Comparison of ENCODE assay signal across 11 cellular contexts in genomic region chr4:139919513-139919912, GRCh38.
DNase-seq lines count a peak whose midpoint lies in the region; ATAC-seq and TF ChIP-seq lines count a peak whose summit lies in the region.
"Had no signal": no experiment of that assay in that cellular context is flagged by ENCODE, and none has a peak within 500 bp of the region (broad histone marks: within the 10 kb centered on the region; RNA-seq: fewer than 3 reads in every experiment).

No MANE protein-coding gene starts in this region.

- ATAC-seq in aorta (ENCODE audit: low FRiP score) = peak; percentile 61
- ATAC-seq: stimulated activated naive B cell treated with anti-CD40 and anti-IgM and Interleukin-4, amounts not matched to agents 10 μg/mL and 1 μg/mL and 100 μg/mL, for 72 hours had no signal

- H3K9me3 ChIP-seq in neural progenitor cell (ENCODE audit: low read depth) (no peaks in the 10 kb centered on the region), aorta (ENCODE audit: control insufficient read depth, low read length) (no peaks in the 10 kb centered on the region)

- H3K4me3 ChIP-seq in neural progenitor cell = no peak overlapping the region
- no peak overlapping the region for H3K4me3 ChIP-seq in aorta (ENCODE audit: low read length in 2 of 2)

- no peaks in the 10 kb centered on the region for H3K36me3 Mint-ChIP-seq in neural progenitor cell
- H3K36me3 Mint-ChIP-seq: stimulated activated naive B cell treated with anti-CD40 and anti-IgM and Interleukin-4, amounts not matched to agents 10 μg/mL and 1 μg/mL and 100 μg/mL, for 72 hours had no signal

- H3K27me3 ChIP-seq in neural progenitor cell (no peaks in the 10 kb centered on the region), aorta (ENCODE audit: control insufficient read depth in 1 of 2, insufficient read depth in 2 of 2, low read length in 1 of 2) (no peaks in the 10 kb centered on the region)

- H3K36me3 ChIP-seq in neural progenitor cell = no peaks in the 10 kb centered on the region
- H3K36me3 ChIP-seq in aorta (ENCODE audit: control insufficient read depth in 1 of 2, insufficient read depth in 2 of 2, low read length in 1 of 2) = no peaks in the 10 kb centered on the region

- TF ChIP-seq CTCF in neural progenitor cell (IDR thresholded peaks at IDR 0.05) = no peak

- H3K4me2 ChIP-seq in neural progenitor cell = no peak overlapping the region

- peak overlapping the region; percentile 6 for H3K27ac Mint-ChIP-seq in neural progenitor cell
- H3K27ac Mint-ChIP-seq: activated B cell treated with CpG ODN at 0.5 μM for 24 hours; stimulated activated naive B cell treated with anti-CD40 and anti-IgM and Interleukin-4, amounts not matched to agents 10 μg/mL and 1 μg/mL and 100 μg/mL, for 72 hours had no signal

- 4 to 10% methylated on average over 3 of the region's 3 CpGs for WGBS in aorta, 2 donors

- in situ Hi-C loops in KBM-7 (cut with MboI; ENCODE audit: low pct_unique_long_range_greater_than_20kb, low sequenced_read_pairs) = no loop called here

- H3K27me3 Mint-ChIP-seq in neural progenitor cell (ENCODE audit: insufficient read depth, low read depth) = peaks cover 5% of the 10 kb centered on the region
- H3K27me3 Mint-ChIP-seq: activated B cell treated with CpG ODN at 0.5 μM for 24 hours; stimulated activated naive B cell treated with anti-CD40 and anti-IgM and Interleukin-4, amounts not matched to agents 10 μg/mL and 1 μg/mL and 100 μg/mL, for 72 hours had no signal

- H3K4me1 Mint-ChIP-seq in neural progenitor cell = peaks cover 57% of the 10 kb centered on the region
- H3K4me1 Mint-ChIP-seq: activated B cell treated with CpG ODN at 0.5 μM for 24 hours; stimulated activated naive B cell treated with anti-CD40 and anti-IgM and Interleukin-4, amounts not matched to agents 10 μg/mL and 1 μg/mL and 100 μg/mL, for 72 hours had no signal

- no peaks in the 10 kb centered on the region for H3F3A ChIP-seq in neural progenitor cell (ENCODE audit: low read depth)

- intact Hi-C loops in aorta (cut with DNase I) = loop anchor here in 1 of 2 donors (10.0 kb wide), 1 partner anchor 65 kb away; no protein-coding TSS in a partner anchor

- H3K27ac ChIP-seq in neural progenitor cell = no peak overlapping the region
- peak overlapping the region in 1 of 2 donors; percentile 58 for H3K27ac ChIP-seq in aorta (ENCODE audit: low read depth in 1 of 2, low read length in 2 of 2)

- H3K4me3 Mint-ChIP-seq in neural progenitor cell = no peak overlapping the region
- H3K4me3 Mint-ChIP-seq: activated B cell treated with CpG ODN at 0.5 μM for 24 hours; stimulated activated naive B cell treated with anti-CD40 and anti-IgM and Interleukin-4, amounts not matched to agents 10 μg/mL and 1 μg/mL and 100 μg/mL, for 72 hours had no signal

- H3K79me2 ChIP-seq in neural progenitor cell (ENCODE audit: low read depth) = no peaks in the 10 kb centered on the region

- H3K9ac ChIP-seq in neural progenitor cell = no peak overlapping the region

- H3K4me1 ChIP-seq in neural progenitor cell (peaks cover 40% of the 10 kb centered on the region), aorta (ENCODE audit: control insufficient read depth in 1 of 2, insufficient read depth in 2 of 2, low read length in 2 of 2) (peaks cover 3 to 7% of the 10 kb centered on the region in 2 donors)

- H2AFZ ChIP-seq in neural progenitor cell (replicated peaks) = no peak overlapping the region

- H3K9me3 Mint-ChIP-seq in neural progenitor cell = no peaks in the 10 kb centered on the region
- H3K9me3 Mint-ChIP-seq: activated B cell treated with CpG ODN at 0.5 μM for 24 hours; stimulated activated naive B cell treated with anti-CD40 and anti-IgM and Interleukin-4, amounts not matched to agents 10 μg/mL and 1 μg/mL and 100 μg/mL, for 72 hours had no signal

- peak; percentile 11 for DNase-seq in NCI-H82 (lab: John Stamatoyannopoulos, UW)
- no peak for DNase-seq in NCI-H82 treated with DMSO at 0.1 percent for 48 hours (lab: John Stamatoyannopoulos, UW; ENCODE audit: unreplicated experiment)
- peak; percentile 13 for DNase-seq in glomerular visceral epithelial cell (ENCODE audit: extremely low spot score)
- no peak for DNase-seq in neural progenitor cell (ENCODE audit: low spot score)
- no peak for DNase-seq in aorta
- DNase-seq in SKM-1 treated with dmso at 0.1 percent for 144 hours (lab: John Stamatoyannopoulos, UW; ENCODE audit: unreplicated experiment) = no peak
- DNase-seq in KBM-7 = no peak
- no peak for DNase-seq in D341Med (ENCODE audit: low spot score)
- DNase-seq: activated B cell treated with CpG ODN at 0.5 μM for 24 hours; activated effector memory CD4-positive, alpha-beta T cell treated with Interleukin-2 at 50 U/mL for 16 hours; stimulated activated naive B cell treated with anti-CD40 and anti-IgM and Interleukin-4, amounts not matched to agents 10 μg/mL and 1 μg/mL and 100 μg/mL, for 72 hours had no signal

- H4K20me1 ChIP-seq in neural progenitor cell (ENCODE audit: low read depth) = peaks cover 31% of the 10 kb centered on the region

Comparison
In these comparisons a context has a peak if more than half of its experiments do, and no peak if none do; other contexts are left out.
1. DNase-seq: peak in NCI-H82 (single experiment) and glomerular visceral epithelial cell (single experiment); none in NCI-H82 treated with DMSO at 0.1 percent for 48 hours (single experiment), neural progenitor cell (single experiment), aorta (0 of 2), SKM-1 treated with dmso at 0.1 percent for 144 hours (single experiment), KBM-7 (single experiment) and D341Med (single experiment).